8 cellular contexts compared by ENCODE assay signal in the genomic region with DNA sequence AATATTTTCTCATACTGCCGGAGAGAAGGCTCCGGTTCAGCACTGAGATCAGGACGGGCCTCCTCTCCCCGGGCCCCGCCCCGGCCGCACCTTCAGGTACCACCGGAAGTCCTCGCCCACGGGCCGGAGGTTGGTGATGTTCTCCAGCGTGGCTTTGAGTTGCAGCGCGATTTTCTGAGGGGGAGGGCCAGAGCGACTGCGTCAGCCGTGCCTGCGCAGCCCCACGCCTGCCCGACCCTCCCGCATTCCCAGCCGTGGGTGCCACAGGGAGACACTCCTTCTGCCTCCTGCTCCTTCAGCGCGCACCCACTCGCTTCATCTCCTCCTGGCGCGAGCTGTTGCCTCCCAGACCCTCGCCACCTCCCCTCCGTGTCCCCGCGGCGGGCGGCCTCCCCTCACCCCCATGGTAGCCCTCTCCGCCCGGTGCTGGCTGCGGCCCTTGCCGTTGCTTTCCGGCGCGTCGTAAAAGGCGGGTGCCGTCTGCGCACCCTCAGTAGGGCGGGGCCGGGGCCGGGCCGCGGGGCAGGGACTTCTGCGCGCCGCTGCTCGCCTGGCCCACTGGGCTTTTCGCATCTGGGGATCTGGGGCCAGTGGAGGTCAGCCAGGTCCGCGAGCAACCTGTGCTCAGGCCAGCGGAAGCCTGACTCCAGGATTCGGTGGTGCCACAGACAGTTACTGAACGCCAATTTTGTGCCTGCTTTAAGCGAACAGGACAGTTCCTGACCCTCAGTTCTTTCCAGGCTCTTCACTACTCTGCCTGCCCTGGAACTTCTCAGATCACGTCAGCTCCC. TPM values are rescaled to one million over a fixed set of nuclear protein-coding genes. Genes with fewer than 3 reads are reported as not detected.
DNase-seq lines count a peak whose midpoint lies in the region; ATAC-seq and TF ChIP-seq lines count a peak whose summit lies in the region.

A gene (minus strand): TSS at position 464 of the 791 bp plus-strand sequence. CDS start 59 bp downstream, at position 405.

- H3K27me3 ChIP-seq in Panc1 (ENCODE audit: control insufficient read depth, insufficient read depth, low read length) = no peaks in the 10 kb centered on the region
- no peaks in the 10 kb centered on the region for H3K27me3 ChIP-seq in muscle layer of duodenum (ENCODE audit: low read depth, low read length)

- H3K4me1 ChIP-seq in Panc1 (ENCODE audit: control insufficient read depth, insufficient read depth, low read length) (peaks cover 14% of the 10 kb centered on the region), muscle layer of duodenum (ENCODE audit: control insufficient read depth in 1 of 2, insufficient read depth in 2 of 2, low read length in 2 of 2) (peaks cover 11 to 13% of the 10 kb centered on the region in 2 donors)

- H3K27ac ChIP-seq in Panc1 (ENCODE audit: low read length) (peak within 1 kb of the TSS; percentile 92), muscle layer of duodenum (ENCODE audit: low read length) (peak within 1 kb of the TSS; percentile 89)

- H3K36me3 ChIP-seq in Panc1 (ENCODE audit: control insufficient read depth, insufficient read depth, low read length) (no peaks in the 10 kb centered on the region), muscle layer of duodenum (ENCODE audit: control insufficient read depth in 1 of 2, insufficient read depth in 2 of 2, low read length in 2 of 2) (peaks cover 0 to 11% of the 10 kb centered on the region in 2 donors)

- H3K9me3 ChIP-seq in Panc1 (ENCODE audit: control insufficient read depth, insufficient read depth, low read depth, low read length) (no peaks in the 10 kb centered on the region), muscle layer of duodenum (ENCODE audit: control insufficient read depth in 1 of 2, low read length in 2 of 2) (no peaks in the 10 kb centered on the region)

- no TSS peak for BruUV-seq in Panc1 (replicated peaks; lab: Mats Ljungman, UMichigan)

- no peak for TF ChIP-seq CTCF in Panc1 (IDR thresholded peaks at IDR 0.05)

- peak within 1 kb of the TSS; percentile 69 to 70 for H3K4me3 ChIP-seq in Panc1 (ENCODE audit: low read depth in 2 of 2, low read length in 2 of 2)
- peak within 1 kb of the TSS; percentile 66 to 75 for H3K4me3 ChIP-seq in muscle layer of duodenum (ENCODE audit: low read depth in 1 of 2, low read length in 2 of 2)

- POLR2A ChIA-PET in Panc1 (lab: Charles Lee) = interaction anchor here (0.6 to 0.8 kb wide), 2 partner anchors 8 to 99 kb away, joined by 4 read pairs; no protein-coding TSS in a partner anchor

- in situ Hi-C loops in KBM-7 (cut with MboI; ENCODE audit: low pct_unique_long_range_greater_than_20kb, low sequenced_read_pairs) = no loop called here
- in situ Hi-C loops in Panc1 (cut with HindIII; ENCODE audit: low pct_unique_long_range_greater_than_20kb, low sequenced_read_pairs) = no loop called here

- CTCF ChIA-PET in Panc1 (lab: Charles Lee) = interaction anchor here (0.6 kb wide), 1 partner anchor 167 kb away, joined by 3 read pairs; no protein-coding TSS in a partner anchor

- intact Hi-C loops in Panc1 (cut with micrococcal nuclease; ENCODE audit: unreplicated experiment) = no loop called here

- peak; percentile 77 for DNase-seq in DMS153 treated with DMSO at 0.1 percent for 48 hours (lab: John Stamatoyannopoulos, UW; ENCODE audit: unreplicated experiment)
- DNase-seq in KBM-7 = peak; percentile 90
- peak; percentile 68 for DNase-seq in Panc1 (ENCODE audit: low read depth, low spot score)
- peak; percentile 96 to 97 for DNase-seq in activated T-cell treated with anti-CD3 and anti-CD28 coated beads, Interleukin-2, amount 50 U/mL, for 48 hours
- DNase-seq in stimulated activated CD8-positive, alpha-beta memory T cell treated with anti-CD3 and anti-CD28 coated beads, Interleukin-7, amount 100 ng/mL, for 4 hours (ENCODE audit: low read depth in 2 of 2) = peak; percentile 90 to 93

- ATAC-seq in GM21717 (IDR thresholded peaks at IDR 0.05; ENCODE audit: unreplicated experiment) (peak; percentile 90), Panc1 (peak; percentile 98), esophagus mucosa (peak; percentile 96)

RNA-seq across cellular contexts. Expression of the gene that starts here (rescaled TPM):
- 57.2 TPM for total RNA-seq in Panc1 (2021; ENCODE audit: unreplicated experiment)
- 53.2 TPM for polyA plus RNA-seq in Panc1 (2012; ENCODE audit: insufficient read length)
- 28.0 TPM for total RNA-seq in esophagus mucosa

Comparison
In these comparisons a context has a peak if more than half of its experiments do, and no peak if none do; other contexts are left out.
1. Peak in every context shown above with its lines: DNase-seq, ATAC-seq, H3K4me3 ChIP-seq and H3K27ac ChIP-seq.